1 cellular context compared by ENCODE assay signal in the genomic region with DNA sequence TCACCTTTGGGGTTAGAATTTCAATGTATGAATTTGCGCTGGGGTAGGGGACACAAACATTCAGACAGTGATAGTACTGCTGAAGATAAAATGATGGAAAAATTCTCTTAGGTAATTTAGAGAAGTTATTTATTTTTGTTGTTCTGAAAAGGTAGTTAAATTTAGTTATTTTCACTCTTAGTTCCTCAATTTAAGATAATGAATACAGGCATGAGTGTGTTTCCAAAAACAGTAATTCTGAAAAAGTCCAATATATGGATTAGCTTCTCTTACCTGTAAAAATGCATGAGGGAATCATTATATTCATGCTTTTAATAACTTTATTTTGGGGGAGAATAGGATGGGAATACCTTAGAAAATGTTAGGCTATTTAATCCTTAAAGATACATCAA.
TF ChIP-seq lines count a peak whose summit lies in the region.

No MANE protein-coding gene starts in this region.

TF ChIP-seq in IMR-90, 13 proteins besides CTCF, POLR2A, EP300 and RAD21:
- no peak for TF ChIP-seq RFX5 (IDR thresholded peaks at IDR 0.05; ENCODE audit: low read depth, low read length)
- TF ChIP-seq CEBPB (IDR thresholded peaks at IDR 0.05; ENCODE audit: low read depth, low read length), result no peak
- no peak for TF ChIP-seq MAFK (IDR thresholded peaks at IDR 0.05; ENCODE audit: low read depth, low read length)
- no peak for TF ChIP-seq FOS (IDR thresholded peaks at IDR 0.05; ENCODE audit: low read depth, low read length)
- no peak for TF ChIP-seq NFE2L2 (IDR thresholded peaks at IDR 0.05; ENCODE audit: low read depth, low read length)
- no peak for TF ChIP-seq BHLHE40 (IDR thresholded peaks at IDR 0.05; ENCODE audit: low read depth, low read length)
- TF ChIP-seq, protein P1, sequence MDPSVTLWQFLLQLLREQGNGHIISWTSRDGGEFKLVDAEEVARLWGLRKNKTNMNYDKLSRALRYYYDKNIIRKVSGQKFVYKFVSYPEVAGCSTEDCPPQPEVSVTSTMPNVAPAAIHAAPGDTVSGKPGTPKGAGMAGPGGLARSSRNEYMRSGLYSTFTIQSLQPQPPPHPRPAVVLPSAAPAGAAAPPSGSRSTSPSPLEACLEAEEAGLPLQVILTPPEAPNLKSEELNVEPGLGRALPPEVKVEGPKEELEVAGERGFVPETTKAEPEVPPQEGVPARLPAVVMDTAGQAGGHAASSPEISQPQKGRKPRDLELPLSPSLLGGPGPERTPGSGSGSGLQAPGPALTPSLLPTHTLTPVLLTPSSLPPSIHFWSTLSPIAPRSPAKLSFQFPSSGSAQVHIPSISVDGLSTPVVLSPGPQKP (IDR thresholded peaks at IDR 0.05; ENCODE audit: borderline replicate concordance, low read depth, low read length), result no peak
- TF ChIP-seq MAZ (IDR thresholded peaks at IDR 0.05; ENCODE audit: borderline replicate concordance, low read depth, low read length), result no peak
TF ChIP-seq in IMR-90: peak in this region for 0.
